Comparison of ENCODE assay signal across 8 cellular contexts in genomic region chr15:94576889-94577533, GRCh38.
DNase-seq lines count a peak whose midpoint lies in the region; ATAC-seq and TF ChIP-seq lines count a peak whose summit lies in the region.

No MANE protein-coding gene starts in this region.

- DNase-seq in AG20443 (ENCODE audit: low spot score) (peak; percentile 13), NCI-H526 treated with DMSO at 0.1 percent for 48 hours (lab: John Stamatoyannopoulos, UW) (peak; percentile 28), retina (no peak)
- DNase-seq in activated naive CD8-positive, alpha-beta T cell treated with anti-CD3 and anti-CD28 coated beads for 36 hours = peak; percentile 14

- H3K27me3 ChIP-seq in liver (ENCODE audit: control insufficient read depth in 4 of 4, insufficient read depth in 4 of 4, low read length in 3 of 4) = peaks cover 0 to 3% (median 0%) of the 10 kb centered on the region in 4 donors

- H3K4me1 Mint-ChIP-seq in activated naive CD8-positive, alpha-beta T cell treated with anti-CD3 and anti-CD28 coated beads for 36 hours = no peaks in the 10 kb centered on the region

- no peaks in the 10 kb centered on the region for H3K36me3 ChIP-seq in liver (ENCODE audit: control insufficient read depth in 4 of 4, insufficient read depth in 3 of 4, low read depth in 1 of 4, low read length in 3 of 4)

- peak; percentile 72 for ATAC-seq in HG02678 (IDR thresholded peaks at IDR 0.05; ENCODE audit: unreplicated experiment)
- ATAC-seq in HG03196 (IDR thresholded peaks at IDR 0.05; ENCODE audit: unreplicated experiment) = no peak

- H3K9me3 Mint-ChIP-seq in activated naive CD8-positive, alpha-beta T cell treated with anti-CD3 and anti-CD28 coated beads for 36 hours = no peaks in the 10 kb centered on the region

- H3K36me3 Mint-ChIP-seq in activated naive CD8-positive, alpha-beta T cell treated with anti-CD3 and anti-CD28 coated beads for 36 hours = no peaks in the 10 kb centered on the region

- no peaks in the 10 kb centered on the region for H3K9me3 ChIP-seq in liver (ENCODE audit: control insufficient read depth in 4 of 4, low read length in 3 of 4)

- H3K4me3 ChIP-seq in GM12875 (ENCODE audit: low read depth, low read length) (no peak overlapping the region), liver (ENCODE audit: low read depth in 1 of 3, low read length in 3 of 3) (no peak overlapping the region)

- no peak overlapping the region for H3K4me3 Mint-ChIP-seq in activated naive CD8-positive, alpha-beta T cell treated with anti-CD3 and anti-CD28 coated beads for 36 hours

- H3K4me1 ChIP-seq in liver (ENCODE audit: control insufficient read depth in 4 of 4, insufficient read depth in 4 of 4, low read length in 3 of 4) = no peaks in the 10 kb centered on the region

- no peak overlapping the region for H3K27ac Mint-ChIP-seq in activated naive CD8-positive, alpha-beta T cell treated with anti-CD3 and anti-CD28 coated beads for 36 hours

- TF ChIP-seq CTCF in GM12875 (IDR thresholded peaks at IDR 0.05; ENCODE audit: borderline replicate concordance, insufficient read depth, low read depth, low read length) (peak; percentile 80), liver (IDR thresholded peaks at IDR 0.05; ENCODE audit: low read depth, low read length, missing input control) (peak; percentile 39)

- TF ChIP-seq RAD21 in liver (IDR thresholded peaks at IDR 0.05) = peak; percentile 22 to 53

- WGBS in liver = 60% methylated on average over 12 of the region's 12 CpGs

- H3K9ac ChIP-seq in liver (ENCODE audit: low read depth in 1 of 2, low read length in 2 of 2) = no peak overlapping the region

- peaks cover 66% of the 10 kb centered on the region for H3K27me3 Mint-ChIP-seq in activated naive CD8-positive, alpha-beta T cell treated with anti-CD3 and anti-CD28 coated beads for 36 hours

- no peak overlapping the region for H3K27ac ChIP-seq in liver (ENCODE audit: low read depth in 1 of 2, low read length in 2 of 2)

TF ChIP-seq in liver, 16 proteins besides CTCF, POLR2A, EP300 and RAD21:
- TF ChIP-seq SP1 (IDR thresholded peaks at IDR 0.05) = no peak
- no peak for TF ChIP-seq ATF3 (IDR thresholded peaks at IDR 0.05)
- no peak for TF ChIP-seq REST (IDR thresholded peaks at IDR 0.05)
- peak; percentile 37 to 72 for TF ChIP-seq RXRA (IDR thresholded peaks at IDR 0.05)
